In genomic region chr13:27022571-27023311, GRCh38 we compare ENCODE assay signal across 8 cellular contexts.
DNase-seq lines count a peak whose midpoint lies in the region; TF ChIP-seq lines count a peak whose summit lies in the region.

No MANE protein-coding gene starts in this region.

- H3K27me3 Mint-ChIP-seq in CD14-positive monocyte (ENCODE audit: low read depth in 3 of 3), result peaks cover 0 to 6% (median 2%) of the 10 kb centered on the region in 3 donors

- no peak for TF ChIP-seq POLR2A in erythroblast (IDR thresholded peaks at IDR 0.05; ENCODE audit: low read length)

- H3K27ac ChIP-seq in HEK293 (ENCODE audit: extremely low read depth, low read depth, low read length), result peak overlapping the region; percentile 13; the same call in 1 of the 2 replicates

- peaks cover 3% of the 10 kb centered on the region for H3K4me1 Mint-ChIP-seq in CD14-positive monocyte

- CTCF ChIA-PET in HEK293 (lab: Yijun Ruan, JAX), result no interaction called here

- POLR2A ChIA-PET in HEK293 (lab: Yijun Ruan, JAX), result interaction anchor here (0.6 kb wide), 1 partner anchor 347 kb away, joined by 5 read pairs; no protein-coding TSS in a partner anchor

- no peak overlapping the region for H3K27ac Mint-ChIP-seq in CD14-positive monocyte

- intact Hi-C loops in posterior cingulate gyrus (cut with DNase I) (no loop called here), CD14-positive monocyte (cut with micrococcal nuclease) (no loop called here)

- H3K9me3 ChIP-seq in HEK293 (ENCODE audit: control insufficient read depth, insufficient read depth, low read depth, low read length), result no peaks in the 10 kb centered on the region

- no peaks in the 10 kb centered on the region for H3K36me3 ChIP-seq in HEK293 (ENCODE audit: control insufficient read depth in 2 of 2, insufficient read depth in 1 of 2, low read length in 2 of 2)

- H3K4me3 ChIP-seq in HEK293 (ENCODE audit: low read depth, low read length), result no peak overlapping the region

- no peaks in the 10 kb centered on the region for H3K4me1 ChIP-seq in HEK293 (ENCODE audit: control insufficient read depth, insufficient read depth, low read length)

- H3K36me3 Mint-ChIP-seq in CD14-positive monocyte, result no peaks in the 10 kb centered on the region

- no peak overlapping the region for H3K4me3 Mint-ChIP-seq in CD14-positive monocyte

- TF ChIP-seq CTCF in HEK293 (tag by site-specific recombination; IDR thresholded peaks at IDR 0.05) (no peak), CD14-positive monocyte (IDR thresholded peaks at IDR 0.05) (no peak)

- DNase-seq in NCI-H526 treated with DMSO at 0.1 percent for 48 hours (lab: John Stamatoyannopoulos, UW) (peak; percentile 49), erythroblast (lab: John Stamatoyannopoulos, UW) (peak; percentile 76 to 90), posterior cingulate gyrus (peak in 6 of 10 donors; percentile 20 to 89 (median 34)), NCI-H446 (lab: John Stamatoyannopoulos, UW) (no peak), CD14-positive monocyte (ENCODE audit: low spot score) (no peak), AG20443 (ENCODE audit: low spot score) (no peak)
- no peak for DNase-seq in activated CD4-positive, CD25-positive, alpha-beta regulatory T cell (lab: John Stamatoyannopoulos, UW)

- peaks cover 0 to 4% (median 0%) of the 10 kb centered on the region in 7 donors for H3K9me3 Mint-ChIP-seq in CD14-positive monocyte

TF ChIP-seq in HEK293, 187 proteins besides CTCF, POLR2A, EP300 and RAD21:
- TF ChIP-seq ZNF600 (tag by site-specific recombination; IDR thresholded peaks at IDR 0.05) (peak; percentile 72; the same call in 1 of the 2 replicates), ZNF335 (tag by site-specific recombination; conservative IDR thresholded peaks at IDR 0.05) (peak; percentile 31), WT1 (tag by site-specific recombination; IDR thresholded peaks at IDR 0.05) (peak; percentile 69), SP7 (tag by site-specific recombination; IDR thresholded peaks at IDR 0.05) (peak; percentile 67; the same call in 1 of the 2 replicates), KLF7 (tag by site-specific recombination; IDR thresholded peaks at IDR 0.05; ENCODE audit: borderline replicate concordance) (no peak), ZBTB48 (tag by site-specific recombination; IDR thresholded peaks at IDR 0.05) (peak; percentile 95), ZNF155 (tag by site-specific recombination; IDR thresholded peaks at IDR 0.05) (no peak), ZBTB20 (tag by site-specific recombination; IDR thresholded peaks at IDR 0.05) (peak; percentile 23; the same call in 1 of the 2 replicates), ZNF341 (tag by site-specific recombination; IDR thresholded peaks at IDR 0.05; ENCODE audit: low read depth) (peak; percentile 69), FEZF1 (tag by site-specific recombination; IDR thresholded peaks at IDR 0.05) (peak; percentile 43; the same call in 1 of the 2 replicates), ZXDB (tag by site-specific recombination; IDR thresholded peaks at IDR 0.05) (0 out of 2 replicates have a peak, but pooled peaks have one; percentile 33), OSR2 (tag by site-specific recombination; IDR thresholded peaks at IDR 0.05) (peak; percentile 60), GLIS1 (tag by site-specific recombination; IDR thresholded peaks at IDR 0.05) (peak; percentile 55; the same call in 1 of the 2 replicates), ZNF501 (tag by site-specific recombination; IDR thresholded peaks at IDR 0.05) (no peak)
- TF ChIP-seq, protein P1, sequence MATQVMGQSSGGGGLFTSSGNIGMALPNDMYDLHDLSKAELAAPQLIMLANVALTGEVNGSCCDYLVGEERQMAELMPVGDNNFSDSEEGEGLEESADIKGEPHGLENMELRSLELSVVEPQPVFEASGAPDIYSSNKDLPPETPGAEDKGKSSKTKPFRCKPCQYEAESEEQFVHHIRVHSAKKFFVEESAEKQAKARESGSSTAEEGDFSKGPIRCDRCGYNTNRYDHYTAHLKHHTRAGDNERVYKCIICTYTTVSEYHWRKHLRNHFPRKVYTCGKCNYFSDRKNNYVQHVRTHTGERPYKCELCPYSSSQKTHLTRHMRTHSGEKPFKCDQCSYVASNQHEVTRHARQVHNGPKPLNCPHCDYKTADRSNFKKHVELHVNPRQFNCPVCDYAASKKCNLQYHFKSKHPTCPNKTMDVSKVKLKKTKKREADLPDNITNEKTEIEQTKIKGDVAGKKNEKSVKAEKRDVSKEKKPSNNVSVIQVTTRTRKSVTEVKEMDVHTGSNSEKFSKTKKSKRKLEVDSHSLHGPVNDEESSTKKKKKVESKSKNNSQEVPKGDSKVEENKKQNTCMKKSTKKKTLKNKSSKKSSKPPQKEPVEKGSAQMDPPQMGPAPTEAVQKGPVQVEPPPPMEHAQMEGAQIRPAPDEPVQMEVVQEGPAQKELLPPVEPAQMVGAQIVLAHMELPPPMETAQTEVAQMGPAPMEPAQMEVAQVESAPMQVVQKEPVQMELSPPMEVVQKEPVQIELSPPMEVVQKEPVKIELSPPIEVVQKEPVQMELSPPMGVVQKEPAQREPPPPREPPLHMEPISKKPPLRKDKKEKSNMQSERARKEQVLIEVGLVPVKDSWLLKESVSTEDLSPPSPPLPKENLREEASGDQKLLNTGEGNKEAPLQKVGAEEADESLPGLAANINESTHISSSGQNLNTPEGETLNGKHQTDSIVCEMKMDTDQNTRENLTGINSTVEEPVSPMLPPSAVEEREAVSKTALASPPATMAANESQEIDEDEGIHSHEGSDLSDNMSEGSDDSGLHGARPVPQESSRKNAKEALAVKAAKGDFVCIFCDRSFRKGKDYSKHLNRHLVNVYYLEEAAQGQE (tag by site-specific recombination; IDR thresholded peaks at IDR 0.05), result 0 out of 2 replicates have a peak, but pooled peaks have one; percentile 28

Comparison
In these comparisons a context has a peak if more than half of its experiments do, and no peak if none do; other contexts are left out.
1. DNase-seq: peak in NCI-H526 treated with DMSO at 0.1 percent for 48 hours (single experiment), erythroblast (2 of 2) and posterior cingulate gyrus (6 of 10); none in NCI-H446 (0 of 2), activated CD4-positive, CD25-positive, alpha-beta regulatory T cell (0 of 4), CD14-positive monocyte (single experiment) and AG20443 (single experiment).